ENCODE assay signal across 8 cellular contexts in genomic region chr7:75866497-75867389, GRCh38. TPM values are rescaled to one million over a fixed set of nuclear protein-coding genes. Genes with fewer than 3 reads are reported as not detected.
DNase-seq lines count a peak whose midpoint lies in the region; ATAC-seq and TF ChIP-seq lines count a peak whose summit lies in the region.

No MANE protein-coding gene starts in this region.

- TF ChIP-seq POLR2A in GM18505 (IDR thresholded peaks at IDR 0.05; ENCODE audit: borderline replicate concordance, extremely low read depth, insufficient read depth, insufficient read length): no peak

- H3K9me3 Mint-ChIP-seq in activated naive CD8-positive, alpha-beta T cell treated with anti-CD3 and anti-CD28 coated beads, Interleukin-2, amount 50 U/mL, for 24 hours: no peaks in the 10 kb centered on the region

- peak; percentile 96 for TF ChIP-seq CTCF in LNCaP clone FGC (IDR thresholded peaks at IDR 0.05; ENCODE audit: control insufficient read depth, extremely low read depth, insufficient read depth)

- no peak overlapping the region for H3K4me3 ChIP-seq in LNCaP clone FGC (ENCODE audit: low read depth, low read length)

- DNase-seq in G401 (ENCODE audit: low spot score): peak; percentile 80
- no peak for DNase-seq in LNCaP clone FGC (ENCODE audit: low read depth)
- DNase-seq in RPMI8226: peak; percentile 90
- DNase-seq in activated naive CD8-positive, alpha-beta T cell treated with anti-CD3 and anti-CD28 coated beads, Interleukin-2, amount 50 U/mL, for 24 hours: peak; percentile 41
- no peak for DNase-seq in Right ventricle myocardium inferior (ENCODE audit: missing footprints)
- DNase-seq in posterior cingulate gyrus: peak in 9 of 10 donors; percentile 22 to 91 (median 62)

- no peak overlapping the region for H3K4me3 Mint-ChIP-seq in activated naive CD8-positive, alpha-beta T cell treated with anti-CD3 and anti-CD28 coated beads, Interleukin-2, amount 50 U/mL, for 24 hours

- no peaks in the 10 kb centered on the region for H3K36me3 Mint-ChIP-seq in activated naive CD8-positive, alpha-beta T cell treated with anti-CD3 and anti-CD28 coated beads, Interleukin-2, amount 50 U/mL, for 24 hours (ENCODE audit: low read depth)

- peaks cover 21% of the 10 kb centered on the region for H3K27me3 Mint-ChIP-seq in activated naive CD8-positive, alpha-beta T cell treated with anti-CD3 and anti-CD28 coated beads, Interleukin-2, amount 50 U/mL, for 24 hours

- H3K27ac Mint-ChIP-seq in activated naive CD8-positive, alpha-beta T cell treated with anti-CD3 and anti-CD28 coated beads, Interleukin-2, amount 50 U/mL, for 24 hours: peak overlapping the region; percentile 32

- peak; percentile 45 for ATAC-seq in activated naive CD8-positive, alpha-beta T cell treated with anti-CD3 and anti-CD28 coated beads, Interleukin-2, amount 50 U/mL, for 24 hours
- ATAC-seq in Right ventricle myocardium inferior: peak; percentile 85
- ATAC-seq in HG02610 (IDR thresholded peaks at IDR 0.05; ENCODE audit: unreplicated experiment): no peak
- no peak for ATAC-seq in GM18505 (IDR thresholded peaks at IDR 0.05; ENCODE audit: unreplicated experiment)

- in situ Hi-C loops in G401 (cut with HindIII; ENCODE audit: low sequenced_read_pairs): no loop called here

- H3K4me1 Mint-ChIP-seq in activated naive CD8-positive, alpha-beta T cell treated with anti-CD3 and anti-CD28 coated beads, Interleukin-2, amount 50 U/mL, for 24 hours: peaks cover 37% of the 10 kb centered on the region

- intact Hi-C loops in Right ventricle myocardium inferior (cut with DNase I) (loop anchor here (1.0 kb wide), 1 partner anchor 154 kb away; no protein-coding TSS in a partner anchor), posterior cingulate gyrus (cut with DNase I) (loop anchor here (1.0 kb wide), 1 partner anchor 154 kb away; no protein-coding TSS in a partner anchor)

RNA-seq across cellular contexts. Expression of gene RHBDD2, which starts 12.1 kb away (rescaled TPM):
- total RNA-seq in G401 (2014; rRNA removed; shearing (Covaris generic)): 27.0 and 28.3 TPM in 2 replicates
- total RNA-seq in Right ventricle myocardium inferior: 16.7 TPM

RNA-seq across cellular contexts. Expression of gene POR, which starts 48.2 kb away (rescaled TPM):
- total RNA-seq in G401 (2014; rRNA removed; shearing (Covaris generic)): 44.1 and 73.3 TPM in 2 replicates
- 66.3 TPM for total RNA-seq in Right ventricle myocardium inferior

RNA-seq across cellular contexts. Expression of gene CCL24, which starts 53.1 kb away (rescaled TPM):
- total RNA-seq in G401 (2014; rRNA removed; shearing (Covaris generic)): not detected in 2 replicates
- not detected for total RNA-seq in Right ventricle myocardium inferior

Comparison
In these comparisons a context has a peak if more than half of its experiments do, and no peak if none do; other contexts are left out.
1. DNase-seq: peak in G401 (single experiment), RPMI8226 (single experiment), activated naive CD8-positive, alpha-beta T cell treated with anti-CD3 and anti-CD28 coated beads, Interleukin-2, amount 50 U/mL, for 24 hours (single experiment) and posterior cingulate gyrus (9 of 10); none in LNCaP clone FGC (single experiment) and Right ventricle myocardium inferior (single experiment).
2. ATAC-seq: peak in activated naive CD8-positive, alpha-beta T cell treated with anti-CD3 and anti-CD28 coated beads, Interleukin-2, amount 50 U/mL, for 24 hours (single experiment) and Right ventricle myocardium inferior (single experiment); none in HG02610 (single experiment) and GM18505 (single experiment).